Comparison of ENCODE assay signal across 1 cellular context in genomic region chr6:139370047-139370706, GRCh38.
TF ChIP-seq lines count a peak whose summit lies in the region.

No MANE protein-coding gene starts in this region.

TF ChIP-seq in SK-N-SH treated with all-trans-retinoic acid at 6 μM for 48 hours, 23 proteins besides CTCF, POLR2A, EP300 and RAD21 (continued from another document):
- no peak for TF ChIP-seq CSDC2 (CRISPR knock-in tag; IDR thresholded peaks at IDR 0.05)
